ENCODE assay signal across 1 cellular context in the genomic region with DNA sequence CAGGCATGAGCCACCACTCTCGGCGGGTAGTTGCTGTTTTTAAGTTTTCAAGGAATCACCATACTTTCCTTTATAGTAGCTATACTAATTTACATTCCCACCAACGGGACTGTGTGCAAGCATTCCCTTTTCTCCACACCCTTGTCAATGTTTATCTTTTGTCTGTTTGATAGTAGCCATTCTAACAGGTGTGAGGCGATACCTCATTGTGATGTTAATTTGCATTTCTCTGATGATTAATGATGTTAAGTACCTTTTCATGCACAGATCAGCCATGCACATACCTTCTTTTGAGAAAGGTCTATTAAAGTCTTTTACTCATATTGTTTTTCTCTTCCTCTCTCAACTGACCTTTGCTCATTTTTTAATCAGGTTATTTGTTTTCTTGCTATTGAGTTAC.
TF ChIP-seq lines count a peak whose summit lies in the region.

No MANE protein-coding gene starts in this region.

TF ChIP-seq in GM23338, 12 proteins besides CTCF, POLR2A, EP300 and RAD21:
- TF ChIP-seq, protein P1, sequence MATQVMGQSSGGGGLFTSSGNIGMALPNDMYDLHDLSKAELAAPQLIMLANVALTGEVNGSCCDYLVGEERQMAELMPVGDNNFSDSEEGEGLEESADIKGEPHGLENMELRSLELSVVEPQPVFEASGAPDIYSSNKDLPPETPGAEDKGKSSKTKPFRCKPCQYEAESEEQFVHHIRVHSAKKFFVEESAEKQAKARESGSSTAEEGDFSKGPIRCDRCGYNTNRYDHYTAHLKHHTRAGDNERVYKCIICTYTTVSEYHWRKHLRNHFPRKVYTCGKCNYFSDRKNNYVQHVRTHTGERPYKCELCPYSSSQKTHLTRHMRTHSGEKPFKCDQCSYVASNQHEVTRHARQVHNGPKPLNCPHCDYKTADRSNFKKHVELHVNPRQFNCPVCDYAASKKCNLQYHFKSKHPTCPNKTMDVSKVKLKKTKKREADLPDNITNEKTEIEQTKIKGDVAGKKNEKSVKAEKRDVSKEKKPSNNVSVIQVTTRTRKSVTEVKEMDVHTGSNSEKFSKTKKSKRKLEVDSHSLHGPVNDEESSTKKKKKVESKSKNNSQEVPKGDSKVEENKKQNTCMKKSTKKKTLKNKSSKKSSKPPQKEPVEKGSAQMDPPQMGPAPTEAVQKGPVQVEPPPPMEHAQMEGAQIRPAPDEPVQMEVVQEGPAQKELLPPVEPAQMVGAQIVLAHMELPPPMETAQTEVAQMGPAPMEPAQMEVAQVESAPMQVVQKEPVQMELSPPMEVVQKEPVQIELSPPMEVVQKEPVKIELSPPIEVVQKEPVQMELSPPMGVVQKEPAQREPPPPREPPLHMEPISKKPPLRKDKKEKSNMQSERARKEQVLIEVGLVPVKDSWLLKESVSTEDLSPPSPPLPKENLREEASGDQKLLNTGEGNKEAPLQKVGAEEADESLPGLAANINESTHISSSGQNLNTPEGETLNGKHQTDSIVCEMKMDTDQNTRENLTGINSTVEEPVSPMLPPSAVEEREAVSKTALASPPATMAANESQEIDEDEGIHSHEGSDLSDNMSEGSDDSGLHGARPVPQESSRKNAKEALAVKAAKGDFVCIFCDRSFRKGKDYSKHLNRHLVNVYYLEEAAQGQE (IDR thresholded peaks at IDR 0.05; ENCODE audit: unreplicated experiment) = no peak
- TF ChIP-seq NANOG (IDR thresholded peaks at IDR 0.05; ENCODE audit: borderline replicate concordance) = peak; percentile 43; the same call in 1 of the 2 replicates
